In the genomic region with DNA sequence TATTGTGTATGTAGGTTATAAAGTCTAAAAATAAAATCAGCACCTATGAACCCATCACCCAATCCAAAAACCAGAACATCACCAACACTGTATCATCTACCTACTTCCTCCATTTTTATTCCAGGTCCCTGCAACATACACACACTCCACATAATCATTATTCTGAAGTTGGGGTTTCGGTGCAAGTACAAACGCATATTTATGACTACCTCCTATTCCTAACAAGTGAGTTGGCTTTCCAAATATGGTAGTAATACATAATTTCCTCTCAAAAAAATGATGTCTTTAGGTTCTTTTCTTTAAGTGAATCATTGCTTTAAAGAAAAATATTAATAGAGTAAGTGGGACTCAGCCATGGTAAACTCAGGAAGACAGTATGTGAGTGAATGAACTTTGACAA, we compare ENCODE assay signal across 22 cellular contexts. TPM values are rescaled to one million over a fixed set of nuclear protein-coding genes. Genes with fewer than 3 reads are reported as not detected.
DNase-seq lines count a peak whose midpoint lies in the region; ATAC-seq, FAIRE-seq and TF ChIP-seq lines count a peak whose summit lies in the region.
"Had no signal": no experiment of that assay in that cellular context is flagged by ENCODE, and none has a peak within 500 bp of the region (broad histone marks: within the 10 kb centered on the region; RNA-seq: fewer than 3 reads in every experiment).

No MANE protein-coding gene starts in this region.

- H3K9me3 Mint-ChIP-seq in CD4-positive, alpha-beta T cell: no peaks in the 10 kb centered on the region
- H3K9me3 Mint-ChIP-seq in activated T-helper 2 cell treated with anti-CD3 and anti-CD28 coated beads, Interferon-gamma antibody, Interleukin-2, Interleukin-4, amounts not matched to agents 10 μg/mL and 5 μg/mL and 100 μg/mL, durations not matched to agents 14 hours and 24 hours and 36 hours: no peaks in the 10 kb centered on the region
- H3K9me3 Mint-ChIP-seq: HFFc6 had no signal

- peaks cover 54% of the 10 kb centered on the region for H3K79me2 ChIP-seq in keratinocyte (ENCODE audit: control insufficient read depth, insufficient read depth, low read length)

- 95 to 98% (median 97%) methylated on average over 2 of the region's 2 CpGs for WGBS in adrenal gland, 4 donors

- no peaks in the 10 kb centered on the region for H3K27me3 Mint-ChIP-seq in CD4-positive, alpha-beta T cell
- H3K27me3 Mint-ChIP-seq in activated T-helper 2 cell treated with anti-CD3 and anti-CD28 coated beads, Interferon-gamma antibody, Interleukin-2, Interleukin-4, amounts not matched to agents 10 μg/mL and 5 μg/mL and 100 μg/mL, durations not matched to agents 14 hours and 24 hours and 36 hours (ENCODE audit: low read depth): no peaks in the 10 kb centered on the region

- H3K27ac ChIP-seq in CD4-positive, alpha-beta T cell (ENCODE audit: low read depth, low read length): no peak overlapping the region
- H3K27ac ChIP-seq in keratinocyte (ENCODE audit: control insufficient read depth, insufficient read depth, low read length) (peak overlapping the region; percentile 15), adrenal gland (no peak overlapping the region)
- H3K27ac ChIP-seq: C4-2B, KMS-11 had no signal

- CTCF ChIA-PET in CD4-positive, alpha-beta T cell (lab: Charles Lee): no interaction called here

- no peaks in the 10 kb centered on the region for H3K9me3 ChIP-seq in CD4-positive, alpha-beta T cell (ENCODE audit: control insufficient read depth, low read length)
- no peaks in the 10 kb centered on the region for H3K9me3 ChIP-seq in keratinocyte (ENCODE audit: control insufficient read depth, low read depth, low read length)
- H3K9me3 ChIP-seq in adrenal gland (replicated peaks in 1 of 3): no peaks in the 10 kb centered on the region
- no peaks in the 10 kb centered on the region for H3K9me3 ChIP-seq in MG63

- H3K27me3 ChIP-seq in CD4-positive, alpha-beta T cell (ENCODE audit: control insufficient read depth, insufficient read depth, low read length): no peaks in the 10 kb centered on the region
- H3K27me3 ChIP-seq in keratinocyte (ENCODE audit: control insufficient read depth, extremely low read depth, insufficient read depth, low read length): no peaks in the 10 kb centered on the region
- H3K27me3 ChIP-seq in adrenal gland: no peaks in the 10 kb centered on the region
- no peaks in the 10 kb centered on the region for H3K27me3 ChIP-seq in MG63

- no peaks in the 10 kb centered on the region for H3K9me1 ChIP-seq in keratinocyte (ENCODE audit: control insufficient read depth, extremely low read depth, insufficient read depth, low read length)

- no peak for FAIRE-seq in keratinocyte (lab: Jason Lieb, UNC)
- FAIRE-seq: G401.6, H54 had no signal

- no peak for TF ChIP-seq CTCF in CD4-positive, alpha-beta T cell (IDR thresholded peaks at IDR 0.05)
- TF ChIP-seq CTCF in keratinocyte (optimal IDR thresholded peaks at IDR 0.05 in 1 of 3, IDR thresholded peaks at IDR 0.05 in 1 of 3, conservative IDR thresholded peaks at IDR 0.05 in 1 of 3; ENCODE audit: extremely low read depth in 1 of 3, insufficient read depth in 2 of 3, low read length in 3 of 3) (no peak), adrenal gland (IDR thresholded peaks at IDR 0.05) (no peak)

- intact Hi-C loops in CD4-positive, alpha-beta T cell (cut with DNase I, micrococcal nuclease): loop anchor here in 1 of 2 experiments (5.0 to 10.0 kb wide), 3 partner anchors 245 to 548 kb away; partner anchors contain the start of genes ACVR1C and ERMN
- intact Hi-C loops in activated T-helper 2 cell treated with anti-CD3 and anti-CD28 coated beads, Interferon-gamma antibody, Interleukin-2, Interleukin-4, amounts not matched to agents 10 μg/mL and 5 μg/mL and 100 μg/mL, durations not matched to agents 14 hours and 24 hours and 36 hours (cut with micrococcal nuclease): loop anchor here (1.0 to 10.0 kb wide), 2 partner anchors 7 to 248 kb away; partner anchors contain the start of gene ACVR1C
- intact Hi-C loops in adrenal gland (cut with DNase I): loop anchor here (10.0 kb wide), 1 partner anchor 88 kb away; no protein-coding TSS in a partner anchor

- H2AFZ ChIP-seq in keratinocyte (ENCODE audit: control insufficient read depth, low read length): no peak overlapping the region

- TF ChIP-seq POLR2A in adrenal gland (IDR thresholded peaks at IDR 0.05): no peak

- ATAC-seq in CD4-positive, alpha-beta T cell (ENCODE audit: poor library complexity): no peak
- no peak for ATAC-seq in HG03432 (IDR thresholded peaks at IDR 0.05; ENCODE audit: unreplicated experiment)
- ATAC-seq: Right ventricle myocardium inferior had no signal

- H4K20me1 ChIP-seq in keratinocyte (ENCODE audit: control insufficient read depth, extremely low read depth, insufficient read depth, low read length): no peaks in the 10 kb centered on the region

- peak overlapping the region; percentile 99 for H3K4me3 Mint-ChIP-seq in CD4-positive, alpha-beta T cell
- H3K4me3 Mint-ChIP-seq in activated T-helper 2 cell treated with anti-CD3 and anti-CD28 coated beads, Interferon-gamma antibody, Interleukin-2, Interleukin-4, amounts not matched to agents 10 μg/mL and 5 μg/mL and 100 μg/mL, durations not matched to agents 14 hours and 24 hours and 36 hours (ENCODE audit: low read depth): peak overlapping the region; percentile 62

- H3K4me1 ChIP-seq in keratinocyte (ENCODE audit: control insufficient read depth, extremely low read depth, insufficient read depth, low read length) (peaks cover 36% of the 10 kb centered on the region), adrenal gland (replicated peaks in 1 of 2) (peaks cover 16 to 23% of the 10 kb centered on the region in 2 donors)

- H3K36me3 ChIP-seq in keratinocyte (ENCODE audit: control insufficient read depth in 2 of 2, extremely low read depth in 1 of 2, insufficient read depth in 2 of 2, low read length in 2 of 2): peaks cover 1 to 4% of the 10 kb centered on the region in 2 experiments
- H3K36me3 ChIP-seq in adrenal gland (replicated peaks in 1 of 2): no peaks in the 10 kb centered on the region
- no peaks in the 10 kb centered on the region for H3K36me3 ChIP-seq in MG63

- H3K4me3 ChIP-seq in keratinocyte (ENCODE audit: control insufficient read depth in 2 of 3, extremely low read depth in 1 of 3, insufficient read depth in 2 of 3, low read depth in 1 of 3, low read length in 3 of 3) (no peak overlapping the region), adrenal gland (no peak overlapping the region), MG63 (no peak overlapping the region)

- H3K36me3 Mint-ChIP-seq in CD4-positive, alpha-beta T cell (ENCODE audit: low read depth): peaks cover 9% of the 10 kb centered on the region
- peaks cover 39% of the 10 kb centered on the region for H3K36me3 Mint-ChIP-seq in activated T-helper 2 cell treated with anti-CD3 and anti-CD28 coated beads, Interferon-gamma antibody, Interleukin-2, Interleukin-4, amounts not matched to agents 10 μg/mL and 5 μg/mL and 100 μg/mL, durations not matched to agents 14 hours and 24 hours and 36 hours (ENCODE audit: low read depth)

- H3K27ac Mint-ChIP-seq in CD4-positive, alpha-beta T cell: no peak overlapping the region
- no peak overlapping the region for H3K27ac Mint-ChIP-seq in activated T-helper 2 cell treated with anti-CD3 and anti-CD28 coated beads, Interferon-gamma antibody, Interleukin-2, Interleukin-4, amounts not matched to agents 10 μg/mL and 5 μg/mL and 100 μg/mL, durations not matched to agents 14 hours and 24 hours and 36 hours

- DNase-seq in CD4-positive, alpha-beta T cell: no peak
- DNase-seq in ELR (ENCODE audit: low read depth): peak; percentile 25
- DNase-seq in activated T-helper 2 cell treated with anti-CD3 and anti-CD28 coated beads, Interferon-gamma antibody, Interleukin-2, Interleukin-4, amounts not matched to agents 10 μg/mL and 5 μg/mL and 100 μg/mL, durations not matched to agents 14 hours and 24 hours and 36 hours (ENCODE audit: low spot score): no peak
- DNase-seq in keratinocyte (ENCODE audit: low read depth, low spot score): no peak
- no peak for DNase-seq in adrenal gland
- DNase-seq in activated CD8-positive, alpha-beta memory T cell treated with anti-CD3 and anti-CD28 coated beads for 24 hours: no peak
- no peak for DNase-seq in MG63
- DNase-seq: AML-193, DMS 273 treated with DMSO at 0.1 percent for 48 hours, DND-41, HFFc6, NCI-H1417 treated with DMSO at 0.1 percent for 48 hours, NCI-H187 treated with DMSO at 0.1 percent for 48 hours, NCI-H226, NCI-H524, NCI-H82 had no signal

- dilution Hi-C loops in keratinocyte (cut with MboI; ENCODE audit: extremely low pct_ligation_motif_present, low sequenced_read_pairs): no loop called here

- H3K9ac ChIP-seq in keratinocyte (ENCODE audit: control insufficient read depth, extremely low read depth, insufficient read depth, low read length): no peak overlapping the region
- H3K9ac ChIP-seq: KMS-11 had no signal

- H3K4me2 ChIP-seq in keratinocyte (ENCODE audit: control insufficient read depth, extremely low read depth, insufficient read depth, low read depth, low read length): peak overlapping the region; percentile 69
- H3K4me2 ChIP-seq: KMS-11 had no signal

- peaks cover 79% of the 10 kb centered on the region for H3K4me1 Mint-ChIP-seq in CD4-positive, alpha-beta T cell (ENCODE audit: low read depth)
- peaks cover 66% of the 10 kb centered on the region for H3K4me1 Mint-ChIP-seq in activated T-helper 2 cell treated with anti-CD3 and anti-CD28 coated beads, Interferon-gamma antibody, Interleukin-2, Interleukin-4, amounts not matched to agents 10 μg/mL and 5 μg/mL and 100 μg/mL, durations not matched to agents 14 hours and 24 hours and 36 hours (ENCODE audit: low read depth)

- POLR2A ChIA-PET in CD4-positive, alpha-beta T cell (lab: Charles Lee): interaction anchor here (0.8 kb wide), 1 partner anchor 25 kb away, joined by 4 read pairs; no protein-coding TSS in a partner anchor

RNA-seq across cellular contexts. Expression of gene ACVR1, which starts 3.3 kb away (rescaled TPM):
- 10 to 100 TPM; 14.3 to 16.7 TPM for total RNA-seq in CD4-positive, alpha-beta T cell
- total RNA-seq in activated T-helper 2 cell treated with anti-CD3 and anti-CD28 coated beads, Interferon-gamma antibody, Interleukin-2, Interleukin-4, amounts not matched to agents 10 μg/mL and 5 μg/mL and 100 μg/mL, durations not matched to agents 14 hours and 24 hours and 36 hours: 26.7 and 27.1 TPM in 2 replicates
- polyA plus RNA-seq in keratinocyte (25.5 to 37.7 TPM (median 30.8 TPM) in 3 replicates), adrenal gland (10 to 100 TPM in 1 of 3 donors, 1 to 10 TPM in 2; 4.6 to 15.1 (median 5.6) TPM)
- polyA plus RNA-seq in keratinocyte (2011; ENCODE audit: low read depth): 10.2 TPM
- polyA plus RNA-seq in keratinocyte (2011; cell fraction: cytosol; rRNA removed): 17.4 and 27.5 TPM in 2 replicates
- polyA plus RNA-seq in keratinocyte (2011; cell fraction: nucleus; rRNA removed): 68.9 and 70.9 TPM in 2 replicates
- 18.8 and 24.7 TPM in 2 replicates for polyA plus RNA-seq in keratinocyte (2012; ENCODE audit: low replicate concordance)
- polyA minus RNA-seq in keratinocyte: 33.4 to 59.2 TPM (median 36.1 TPM) in 3 replicates
- polyA minus RNA-seq in keratinocyte (2011; cell fraction: cytosol; rRNA and poly(A)+ RNA removed): 13.8 TPM
- 36.6 and 71.1 TPM in 2 replicates for polyA minus RNA-seq in keratinocyte (2011; cell fraction: nucleus; rRNA and poly(A)+ RNA removed)
- total RNA-seq in adrenal gland: 10 to 100 TPM; 10.6 to 25.0 (median 17.9) TPM
- total RNA-seq in MG63 (2014; rRNA removed; shearing (Covaris generic); ENCODE audit: low replicate concordance): 1.9 and 5.9 TPM in 2 replicates
